ENCODE assay signal across 22 cellular contexts in the genomic region with DNA sequence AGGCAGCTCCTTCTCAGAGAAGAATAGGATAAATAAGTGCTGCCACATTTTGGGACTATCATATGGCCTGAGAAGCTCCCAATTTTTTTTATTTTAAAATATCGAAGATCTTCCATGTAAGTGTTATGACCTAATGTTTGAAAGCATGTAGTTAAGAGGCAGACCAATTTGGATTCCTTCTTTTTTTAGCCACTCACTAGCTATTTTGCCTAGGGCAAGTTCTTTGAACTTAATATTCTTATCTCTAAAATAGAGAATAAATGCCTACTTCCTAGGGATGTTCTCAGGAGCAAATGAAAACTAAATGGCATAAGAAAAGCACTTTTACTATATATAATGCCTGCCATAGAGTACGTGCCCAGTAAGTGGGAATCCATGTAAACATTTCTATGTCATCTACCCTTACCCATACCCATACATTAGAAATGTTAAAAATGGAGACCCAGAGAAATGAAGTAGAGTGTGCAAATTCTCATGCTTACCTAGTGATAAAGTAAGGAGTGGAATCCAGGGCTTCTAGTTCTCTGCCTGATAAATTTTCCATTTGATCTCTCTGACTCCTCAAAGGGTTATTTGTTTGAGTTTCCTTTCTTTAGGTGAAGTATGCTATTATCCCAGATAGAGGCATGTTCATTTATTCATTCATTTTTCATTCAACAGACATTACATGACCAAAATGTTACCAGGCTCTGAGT.
A peak's percentile ranks its signal among the peaks of the same experiment; 100 is the strongest.
DNase-seq lines count a peak whose midpoint lies in the region; ATAC-seq, FAIRE-seq and TF ChIP-seq lines count a peak whose summit lies in the region.
"Had no signal": no experiment of that assay in that cellular context is flagged by ENCODE, and none has a peak within 500 bp of the region (broad histone marks: within the 10 kb centered on the region; RNA-seq: fewer than 3 reads in every experiment).

No MANE protein-coding gene starts in this region.

- H4K20me1 ChIP-seq in astrocyte (ENCODE audit: insufficient read depth, low read length) = no peaks in the 10 kb centered on the region

- H3K9me3 ChIP-seq in cardiac muscle cell (ENCODE audit: low read depth) = no peaks in the 10 kb centered on the region
- no peaks in the 10 kb centered on the region for H3K9me3 ChIP-seq in astrocyte (ENCODE audit: insufficient read depth, low read depth, low read length)
- no peaks in the 10 kb centered on the region for H3K9me3 ChIP-seq in naive thymus-derived CD4-positive, alpha-beta T cell (ENCODE audit: control insufficient read depth in 2 of 3, low read length in 3 of 3)
- H3K9me3 ChIP-seq in uterus = no peaks in the 10 kb centered on the region
- H3K9me3 ChIP-seq: ovary, transverse colon had no signal

- H3K4me3 ChIP-seq in cardiac muscle cell (no peak overlapping the region), astrocyte (ENCODE audit: insufficient read depth, low read depth, low read length) (no peak overlapping the region), uterus (no peak overlapping the region)
- H3K4me3 ChIP-seq in naive thymus-derived CD4-positive, alpha-beta T cell (ENCODE audit: low read length) = no peak overlapping the region
- H3K4me3 ChIP-seq: ovary, transverse colon had no signal

- H3K4me1 ChIP-seq in cardiac muscle cell (ENCODE audit: low read depth) (peaks cover 14% of the 10 kb centered on the region), astrocyte (ENCODE audit: insufficient read depth, low read length) (peaks cover 23% of the 10 kb centered on the region), uterus (no peaks in the 10 kb centered on the region)
- H3K4me1 ChIP-seq in naive thymus-derived CD4-positive, alpha-beta T cell (ENCODE audit: control insufficient read depth in 2 of 2, insufficient read depth in 2 of 2, low read length in 2 of 2) = peaks cover 0 to 18% of the 10 kb centered on the region in 2 donors

- intact Hi-C loops in Right ventricle myocardium inferior (cut with DNase I) = no loop called here
- intact Hi-C loops in naive thymus-derived CD4-positive, alpha-beta T cell (cut with micrococcal nuclease) = no loop called here
- intact Hi-C loops in uterus (cut with DNase I; ENCODE audit: low total_unique reads) = no loop called here

- CTCF ChIA-PET in naive thymus-derived CD4-positive, alpha-beta T cell (lab: Charles Lee) = no interaction called here

- ATAC-seq in Right ventricle myocardium inferior (no peak), HG03520 (IDR thresholded peaks at IDR 0.05; ENCODE audit: unreplicated experiment) (no peak)
- ATAC-seq in naive thymus-derived CD4-positive, alpha-beta T cell = no peak
- ATAC-seq in activated T-cell treated with anti-CD3 and anti-CD28 coated beads, Interleukin-2, amount 50 U/mL, for 4 hours = no peak
- ATAC-seq: activated T-cell treated with anti-CD3 and anti-CD28 coated beads, Interleukin-2, amount 50 U/mL, for 72 hours; stimulated activated memory B cell treated with anti-CD40 and anti-IgM and Interleukin-4, amounts not matched to agents 10 μg/mL and 1 μg/mL and 100 μg/mL, for 72 hours had no signal

- no peak overlapping the region for H3K4me3 Mint-ChIP-seq in astrocyte (ENCODE audit: unreplicated experiment)
- peak overlapping the region in 3 of 10 donors; percentile 29 to 62 (median 33) for H3K4me3 Mint-ChIP-seq in naive thymus-derived CD4-positive, alpha-beta T cell
- H3K4me3 Mint-ChIP-seq in activated T-cell treated with anti-CD3 and anti-CD28 coated beads, Interleukin-2, amount 50 U/mL, for 4 hours = no peak overlapping the region
- H3K4me3 Mint-ChIP-seq: activated naive CD8-positive, alpha-beta T cell treated with anti-CD3 and anti-CD28 coated beads for 36 hours; activated T-cell treated with anti-CD3 and anti-CD28 coated beads, Interleukin-2, amount 50 U/mL, for 72 hours; stimulated activated memory B cell treated with anti-CD40 and anti-IgM and Interleukin-4, amounts not matched to agents 10 μg/mL and 1 μg/mL and 100 μg/mL, for 72 hours had no signal

- H3K27me3 ChIP-seq in cardiac muscle cell (no peaks in the 10 kb centered on the region), astrocyte (ENCODE audit: insufficient read depth, low read length) (no peaks in the 10 kb centered on the region), uterus (no peaks in the 10 kb centered on the region)
- no peaks in the 10 kb centered on the region for H3K27me3 ChIP-seq in naive thymus-derived CD4-positive, alpha-beta T cell (ENCODE audit: control insufficient read depth in 2 of 2, insufficient read depth in 2 of 2, low read length in 2 of 2)
- H3K27me3 ChIP-seq: ovary, transverse colon had no signal

- H3K4me1 Mint-ChIP-seq in astrocyte (ENCODE audit: low read depth, unreplicated experiment) = peaks cover 25% of the 10 kb centered on the region
- H3K4me1 Mint-ChIP-seq in naive thymus-derived CD4-positive, alpha-beta T cell = peaks cover 7 to 27% (median 24%) of the 10 kb centered on the region in 7 donors
- peaks cover 22% of the 10 kb centered on the region for H3K4me1 Mint-ChIP-seq in activated T-cell treated with anti-CD3 and anti-CD28 coated beads, Interleukin-2, amount 50 U/mL, for 4 hours (ENCODE audit: low read depth)
- H3K4me1 Mint-ChIP-seq: stimulated activated memory B cell treated with anti-CD40 and anti-IgM and Interleukin-4, amounts not matched to agents 10 μg/mL and 1 μg/mL and 100 μg/mL, for 72 hours had no signal

- DNase-seq in cardiac muscle cell (ENCODE audit: low read depth in 1 of 2, low spot score in 1 of 2) (no peak), Right ventricle myocardium inferior (ENCODE audit: missing footprints) (no peak), astrocyte (ENCODE audit: low read depth) (no peak), uterus (no peak), NCI-H2029 treated with DMSO at 0.1 percent for 48 hours (lab: John Stamatoyannopoulos, UW) (no peak)
- no peak for DNase-seq in naive thymus-derived CD4-positive, alpha-beta T cell
- DNase-seq in activated T-cell treated with anti-CD3 and anti-CD28 coated beads, Interleukin-2, amount 50 U/mL, for 4 hours = no peak
- DNase-seq: activated CD4-positive, alpha-beta T cell treated with anti-CD3 and anti-CD28 coated beads, Interleukin-2, amount 50 U/mL, for 48 hours; activated naive CD8-positive, alpha-beta T cell treated with anti-CD3 and anti-CD28 coated beads for 36 hours; activated T-cell treated with anti-CD3 and anti-CD28 coated beads, Interleukin-2, amount 50 U/mL, for 72 hours; central memory CD4-positive, alpha-beta T cell; DMS79 treated with DMSO at 0.1 percent for 48 hours; effector CD8-positive, alpha-beta T cell; HCEC 1CT; Kasumi-1; RPMI8226; stimulated activated CD4-positive, alpha-beta T cell treated with anti-CD3 and anti-CD28 coated beads, Interleukin-12 subunit alpha, Interleukin-12 subunit beta, amount 100 ng/mL, for 4 hours; transverse colon had no signal

- peak overlapping the region; percentile 29 for H3K27ac ChIP-seq in cardiac muscle cell
- H3K27ac ChIP-seq in astrocyte (ENCODE audit: low read depth, low read length) = peak overlapping the region; percentile 80
- H3K27ac ChIP-seq in naive thymus-derived CD4-positive, alpha-beta T cell (ENCODE audit: low read depth, low read length) = no peak overlapping the region
- peak overlapping the region; percentile 76 to 83 for H3K27ac ChIP-seq in uterus

- no peak overlapping the region for H2AFZ ChIP-seq in astrocyte (ENCODE audit: low read depth, low read length)

- no peaks in the 10 kb centered on the region for H3K36me3 ChIP-seq in cardiac muscle cell
- H3K36me3 ChIP-seq in astrocyte (ENCODE audit: insufficient read depth, low read length) = no peaks in the 10 kb centered on the region
- H3K36me3 ChIP-seq in naive thymus-derived CD4-positive, alpha-beta T cell (ENCODE audit: control insufficient read depth in 2 of 3, insufficient read depth in 3 of 3, low read length in 3 of 3) = no peaks in the 10 kb centered on the region
- H3K36me3 ChIP-seq in uterus = no peaks in the 10 kb centered on the region
- H3K36me3 ChIP-seq: ovary, transverse colon had no signal

- H3K27me3 Mint-ChIP-seq in astrocyte (ENCODE audit: low read depth, unreplicated experiment) = no peaks in the 10 kb centered on the region
- H3K27me3 Mint-ChIP-seq in naive thymus-derived CD4-positive, alpha-beta T cell = no peaks in the 10 kb centered on the region
- no peaks in the 10 kb centered on the region for H3K27me3 Mint-ChIP-seq in activated T-cell treated with anti-CD3 and anti-CD28 coated beads, Interleukin-2, amount 50 U/mL, for 4 hours (ENCODE audit: low read depth)
- H3K27me3 Mint-ChIP-seq: activated naive CD8-positive, alpha-beta T cell treated with anti-CD3 and anti-CD28 coated beads for 36 hours; stimulated activated memory B cell treated with anti-CD40 and anti-IgM and Interleukin-4, amounts not matched to agents 10 μg/mL and 1 μg/mL and 100 μg/mL, for 72 hours had no signal

- H3K4me2 ChIP-seq in astrocyte (ENCODE audit: low read length) = peak overlapping the region; percentile 68

- H3K79me2 ChIP-seq in astrocyte (ENCODE audit: insufficient read depth, low read length) = no peaks in the 10 kb centered on the region

- no peak for TF ChIP-seq CTCF in cardiac muscle cell (IDR thresholded peaks at IDR 0.05; ENCODE audit: low read depth, low read length)
- TF ChIP-seq CTCF in astrocyte (IDR thresholded peaks at IDR 0.05; ENCODE audit: insufficient read depth, low read depth, low read length) = no peak
- TF ChIP-seq CTCF in uterus (IDR thresholded peaks at IDR 0.05) = no peak

- POLR2A ChIA-PET in naive thymus-derived CD4-positive, alpha-beta T cell (lab: Charles Lee) = no interaction called here

- no peak for TF ChIP-seq POLR2A in uterus (IDR thresholded peaks at IDR 0.05)

- H3K9me3 Mint-ChIP-seq in astrocyte (ENCODE audit: unreplicated experiment) = peaks cover under 1% of the 10 kb centered on the region
- H3K9me3 Mint-ChIP-seq in naive thymus-derived CD4-positive, alpha-beta T cell = peaks cover 0 to 3% (median 0%) of the 10 kb centered on the region in 11 donors
- no peaks in the 10 kb centered on the region for H3K9me3 Mint-ChIP-seq in activated T-cell treated with anti-CD3 and anti-CD28 coated beads, Interleukin-2, amount 50 U/mL, for 4 hours
- H3K9me3 Mint-ChIP-seq: activated naive CD8-positive, alpha-beta T cell treated with anti-CD3 and anti-CD28 coated beads for 36 hours; activated T-cell treated with anti-CD3 and anti-CD28 coated beads, Interleukin-2, amount 50 U/mL, for 72 hours; stimulated activated memory B cell treated with anti-CD40 and anti-IgM and Interleukin-4, amounts not matched to agents 10 μg/mL and 1 μg/mL and 100 μg/mL, for 72 hours had no signal

- H3K36me3 Mint-ChIP-seq in astrocyte (ENCODE audit: low read depth, unreplicated experiment) = peaks cover 19% of the 10 kb centered on the region
- H3K36me3 Mint-ChIP-seq in naive thymus-derived CD4-positive, alpha-beta T cell = peaks cover 12 to 38% (median 25%) of the 10 kb centered on the region in 5 donors
- peaks cover 27% of the 10 kb centered on the region for H3K36me3 Mint-ChIP-seq in activated T-cell treated with anti-CD3 and anti-CD28 coated beads, Interleukin-2, amount 50 U/mL, for 4 hours (ENCODE audit: insufficient read depth)

- H3K27ac Mint-ChIP-seq in astrocyte (ENCODE audit: unreplicated experiment) = no peak overlapping the region
- H3K27ac Mint-ChIP-seq in naive thymus-derived CD4-positive, alpha-beta T cell = peak overlapping the region in 5 of 9 donors; percentile 2 to 94 (median 36)
- H3K27ac Mint-ChIP-seq: activated naive CD8-positive, alpha-beta T cell treated with anti-CD3 and anti-CD28 coated beads for 36 hours; activated T-cell treated with anti-CD3 and anti-CD28 coated beads, Interleukin-2, amount 50 U/mL, for 72 hours; stimulated activated memory B cell treated with anti-CD40 and anti-IgM and Interleukin-4, amounts not matched to agents 10 μg/mL and 1 μg/mL and 100 μg/mL, for 72 hours had no signal

- no peak overlapping the region for H3K9ac ChIP-seq in astrocyte (ENCODE audit: low read length)

- no peak for FAIRE-seq in astrocyte (lab: Jason Lieb, UNC)
- FAIRE-seq: GM19239 had no signal
